ENCODE assay signal across 18 cellular contexts in genomic region chr20:2292711-2293110, GRCh38. TPM values are rescaled to one million over a fixed set of nuclear protein-coding genes. Genes with fewer than 3 reads are reported as not detected.
DNase-seq lines count a peak whose midpoint lies in the region; ATAC-seq and TF ChIP-seq lines count a peak whose summit lies in the region.
"Had no signal": no experiment of that assay in that cellular context is flagged by ENCODE, and none has a peak within 500 bp of the region (broad histone marks: within the 10 kb centered on the region; RNA-seq: fewer than 3 reads in every experiment).

No MANE protein-coding gene starts in this region.

- H3K4me1 Mint-ChIP-seq in natural killer cell = no peaks in the 10 kb centered on the region

- WGBS in esophagus, 2 donors = 64 to 86% methylated on average over 5 of the region's 5 CpGs

- peak overlapping the region in 8 of 11 experiments; percentile 6 to 92 (median 79); a peak in 13 of 22 replicates for H3K4me2 ChIP-seq in BLaER1 treated with 17β-estradiol and CSF1 and Interleukin-3, amounts not matched to agents 10 nM and 100 nM

- DNase-seq in NOMO-1 (lab: John Stamatoyannopoulos, UW; ENCODE audit: unreplicated experiment in 2 of 2) (peak; percentile 95 to 96), natural killer cell (no peak), NCI-H524 (lab: John Stamatoyannopoulos, UW) (no peak), middle frontal gyrus (ENCODE audit: extremely low spot score, low spot score) (no peak), NCI-H226 (no peak)
- DNase-seq in stimulated activated CD8-positive, alpha-beta memory T cell treated with anti-CD3 and anti-CD28 coated beads, Interleukin-4, amount 100 ng/mL, for 48 hours = no peak
- DNase-seq: activated CD4-positive, alpha-beta T cell treated with anti-CD3 and anti-CD28 coated beads, Interleukin-2, amount 10 ng/mL, durations not matched to agents 7 days and 5 days; DND-41; NCI-H1092 treated with DMSO at 0.1 percent for 48 hours had no signal

- peak overlapping the region in 9 of 11 experiments; percentile 16 to 96 (median 59); a peak in 13 of 22 replicates for H3K27ac ChIP-seq in BLaER1 treated with 17β-estradiol and CSF1 and Interleukin-3, amounts not matched to agents 10 nM and 100 nM
- peak overlapping the region; percentile 64 to 88 for H3K27ac ChIP-seq in esophagus (ENCODE audit: low read depth in 2 of 2, low read length in 1 of 2)
- H3K27ac ChIP-seq: tibial nerve had no signal

- H3K9me3 Mint-ChIP-seq in natural killer cell = no peaks in the 10 kb centered on the region
- H3K9me3 Mint-ChIP-seq: activated CD4-positive, alpha-beta T cell treated with anti-CD3 and anti-CD28 coated beads, Interleukin-2, amount 10 ng/mL, durations not matched to agents 7 days and 5 days; mesothelial cell of epicardium had no signal

- no peak overlapping the region for H3K4me3 ChIP-seq in BLaER1 treated with 17β-estradiol and CSF1 and Interleukin-3, amounts not matched to agents 10 nM and 100 nM
- H3K4me3 ChIP-seq in esophagus (ENCODE audit: low read depth in 1 of 2, low read length in 2 of 2) = no peak overlapping the region
- H3K4me3 ChIP-seq: GM12878, tibial nerve had no signal

- H4K20me1 ChIP-seq in BLaER1 treated with 17β-estradiol and CSF1 and Interleukin-3, amounts not matched to agents 10 nM and 100 nM = no peaks in the 10 kb centered on the region

- H3K4me1 ChIP-seq in BLaER1 treated with 17β-estradiol and CSF1 and Interleukin-3, amounts not matched to agents 10 nM and 100 nM = peaks cover 28 to 97% (median 79%) of the 10 kb centered on the region in 10 experiments
- H3K4me1 ChIP-seq in esophagus (ENCODE audit: control insufficient read depth in 2 of 2, insufficient read depth in 2 of 2, low read length in 1 of 2) = no peaks in the 10 kb centered on the region

- TF ChIP-seq CTCF in natural killer cell (IDR thresholded peaks at IDR 0.05) = no peak

- H3K27me3 Mint-ChIP-seq in natural killer cell (ENCODE audit: low read depth in 2 of 2) = peaks cover 5 to 11% of the 10 kb centered on the region in 2 donors

- intact Hi-C loops in natural killer cell (cut with micrococcal nuclease) = no loop called here

- H3K36me3 ChIP-seq in BLaER1 treated with 17β-estradiol and CSF1 and Interleukin-3, amounts not matched to agents 10 nM and 100 nM = no peaks in the 10 kb centered on the region
- H3K36me3 ChIP-seq in esophagus (ENCODE audit: control insufficient read depth in 2 of 2, insufficient read depth in 2 of 2, low read length in 1 of 2) = no peaks in the 10 kb centered on the region
- H3K36me3 ChIP-seq: tibial nerve had no signal

- peak overlapping the region in 3 of 11 experiments; percentile 12 to 29 (median 14); a peak in 4 of 22 replicates for H3K9ac ChIP-seq in BLaER1 treated with 17β-estradiol and CSF1 and Interleukin-3, amounts not matched to agents 10 nM and 100 nM

- H3K36me3 Mint-ChIP-seq in natural killer cell = no peaks in the 10 kb centered on the region
- H3K36me3 Mint-ChIP-seq: mesothelial cell of epicardium had no signal

- no peak overlapping the region for H3K4me3 Mint-ChIP-seq in natural killer cell
- H3K4me3 Mint-ChIP-seq: activated CD4-positive, alpha-beta T cell treated with anti-CD3 and anti-CD28 coated beads, Interleukin-2, amount 10 ng/mL, durations not matched to agents 7 days and 5 days; mesothelial cell of epicardium had no signal

- no peak overlapping the region for H3K27ac Mint-ChIP-seq in natural killer cell
- H3K27ac Mint-ChIP-seq: activated CD4-positive, alpha-beta T cell treated with anti-CD3 and anti-CD28 coated beads, Interleukin-2, amount 10 ng/mL, durations not matched to agents 7 days and 5 days; mesothelial cell of epicardium had no signal

- no peaks in the 10 kb centered on the region for H3K9me3 ChIP-seq in BLaER1 treated with 17β-estradiol and CSF1 and Interleukin-3, amounts not matched to agents 10 nM and 100 nM (replicated peaks in 1 of 11)
- H3K9me3 ChIP-seq in esophagus (ENCODE audit: control insufficient read depth in 2 of 2, insufficient read depth in 1 of 2, low read depth in 1 of 2, low read length in 1 of 2) = no peaks in the 10 kb centered on the region
- H3K9me3 ChIP-seq: tibial nerve had no signal

- ATAC-seq in natural killer cell = peak in 2 of 3 donors; percentile 21 to 56
- ATAC-seq: GM12878 had no signal

- H3K27me3 ChIP-seq in BLaER1 treated with 17β-estradiol and CSF1 and Interleukin-3, amounts not matched to agents 10 nM and 100 nM = no peaks in the 10 kb centered on the region
- H3K27me3 ChIP-seq in esophagus (ENCODE audit: control insufficient read depth in 1 of 2, insufficient read depth in 2 of 2, low read length in 2 of 2) = no peaks in the 10 kb centered on the region
- H3K27me3 ChIP-seq: tibial nerve had no signal

RNA-seq across cellular contexts. Expression of gene TGM3, which starts 3.1 kb away (rescaled TPM):
- 1,000 to 10,000 TPM; 1,528 to 2,175 TPM for polyA plus RNA-seq in esophagus
- not detected for total RNA-seq in natural killer cell
- total RNA-seq: activated CD4-positive, alpha-beta T cell treated with anti-CD3 and anti-CD28 coated beads, Interleukin-2, amount 10 ng/mL, durations not matched to agents 7 days and 5 days; dermis microvascular lymphatic vessel endothelial cell; GM12878; posterior vena cava; T-helper 2 cell treated with Interferon-gamma antibody and Interleukin-4, amounts not matched to agents 100 ng/mL and 5 ng/mL, for 36 hours; tibial nerve had no signal
- polyA plus RNA-seq: BJ, GM12878 had no signal

Comparison
In these comparisons a context has a peak if more than half of its experiments do, and no peak if none do; other contexts are left out.
1. DNase-seq: peak in NOMO-1 (2 of 2); none in natural killer cell (single experiment), NCI-H524 (0 of 2), stimulated activated CD8-positive, alpha-beta memory T cell treated with anti-CD3 and anti-CD28 coated beads, Interleukin-4, amount 100 ng/mL, for 48 hours (single experiment), middle frontal gyrus (single experiment) and NCI-H226 (single experiment).